Comparison of ENCODE assay signal across 13 cellular contexts in the genomic region with DNA sequence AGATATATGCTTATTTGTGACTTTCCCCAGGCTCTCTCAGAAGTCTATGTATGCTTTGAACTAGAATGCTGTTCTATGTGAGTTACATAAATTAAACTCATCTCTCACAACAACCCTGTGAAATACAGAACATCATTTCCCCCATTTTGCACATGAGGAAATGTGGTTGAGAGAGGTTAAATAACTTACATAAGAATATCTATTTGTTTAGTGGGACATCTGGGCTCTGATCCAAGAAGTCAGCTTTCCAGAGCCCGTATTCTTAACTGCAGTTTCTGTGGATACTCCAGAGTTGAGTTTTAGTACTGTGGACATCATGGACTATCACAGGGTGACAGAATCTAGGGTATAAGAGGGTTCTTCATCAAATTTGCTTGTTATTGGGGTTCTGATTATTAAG.
DNase-seq lines count a peak whose midpoint lies in the region; ATAC-seq and TF ChIP-seq lines count a peak whose summit lies in the region.
"Had no signal": no experiment of that assay in that cellular context is flagged by ENCODE, and none has a peak within 500 bp of the region (broad histone marks: within the 10 kb centered on the region; RNA-seq: fewer than 3 reads in every experiment).

No MANE protein-coding gene starts in this region.

- H3K27me3 ChIP-seq in gastroesophageal sphincter (no peaks in the 10 kb centered on the region), smooth muscle cell (ENCODE audit: low read depth) (no peaks in the 10 kb centered on the region)

- H3K9me3 ChIP-seq in gastroesophageal sphincter (no peaks in the 10 kb centered on the region), smooth muscle cell (replicated peaks; ENCODE audit: low read depth) (no peaks in the 10 kb centered on the region)

- no peak for TF ChIP-seq EP300 in gastroesophageal sphincter (IDR thresholded peaks at IDR 0.05)

- H3K4me3 ChIP-seq in astrocyte of the cerebellum (ENCODE audit: low read depth, low read length), result no peak overlapping the region
- no peak overlapping the region for H3K4me3 ChIP-seq in gastroesophageal sphincter
- H3K4me3 ChIP-seq in smooth muscle cell, result no peak overlapping the region

- ATAC-seq in gastroesophageal sphincter (no peak), HG02759 (IDR thresholded peaks at IDR 0.05; ENCODE audit: unreplicated experiment) (no peak)
- ATAC-seq: activated T-cell treated with anti-CD3 and anti-CD28 coated beads, Interleukin-2, amount 50 U/mL, for 72 hours; stimulated activated naive CD8-positive, alpha-beta T cell treated with anti-CD3 and anti-CD28 coated beads, Interleukin-15, Interleukin-2, amounts not matched to agents 100 U/mL and 50 U/mL, for 24 hours had no signal

- 14% methylated on average over 1 of the region's 1 CpG; no CpG with 5 or more reads in 1 of the 2 donors for WGBS in gastroesophageal sphincter (ENCODE audit: low coverage in 1 of 2), 2 donors
- WGBS in smooth muscle cell (ENCODE audit: low lambda C conversion rate), result 73% methylated on average over 1 of the region's 1 CpG

- H3K79me2 ChIP-seq in smooth muscle cell (ENCODE audit: low read depth), result no peaks in the 10 kb centered on the region

- in situ Hi-C loops in astrocyte of the cerebellum (cut with HindIII; ENCODE audit: low sequenced_read_pairs), result no loop called here

- TF ChIP-seq POLR2A in gastroesophageal sphincter (IDR thresholded peaks at IDR 0.05), result no peak

- H2AFZ ChIP-seq in smooth muscle cell (ENCODE audit: low read depth), result no peak overlapping the region

- H3K4me1 ChIP-seq in gastroesophageal sphincter, result peaks cover 0 to 5% (median 0%) of the 10 kb centered on the region in 3 donors
- H3K4me1 ChIP-seq in smooth muscle cell (ENCODE audit: low read depth), result no peaks in the 10 kb centered on the region

- H4K20me1 ChIP-seq in smooth muscle cell (ENCODE audit: low read depth), result no peaks in the 10 kb centered on the region

- DNase-seq in COLO668 (lab: John Stamatoyannopoulos, UW; ENCODE audit: unreplicated experiment), result peak; percentile 42
- DNase-seq in M059J (ENCODE audit: low read depth), result peak; percentile 32
- peak; percentile 31 for DNase-seq in astrocyte of the cerebellum (ENCODE audit: low read depth)
- peak; percentile 16 for DNase-seq in hepatic stellate cell (ENCODE audit: low spot score)
- no peak for DNase-seq in ureter (ENCODE audit: low spot score)
- DNase-seq in smooth muscle cell (lab: John Stamatoyannopoulos, UW; ENCODE audit: unreplicated experiment), result no peak
- DNase-seq: activated T-cell treated with anti-CD3 and anti-CD28 coated beads, Interleukin-2, amount 50 U/mL, for 72 hours; amygdala; NCI-H187 treated with DMSO at 0.1 percent for 48 hours; occipital lobe; stimulated activated naive CD8-positive, alpha-beta T cell treated with anti-CD3 and anti-CD28 coated beads, Interleukin-15, Interleukin-2, amounts not matched to agents 100 U/mL and 50 U/mL, for 24 hours had no signal

- TF ChIP-seq CTCF in astrocyte of the cerebellum (IDR thresholded peaks at IDR 0.05; ENCODE audit: low read depth, low read length, missing control alignments), result no peak
- TF ChIP-seq CTCF in gastroesophageal sphincter (IDR thresholded peaks at IDR 0.05), result no peak
- no peak for TF ChIP-seq CTCF in smooth muscle cell (IDR thresholded peaks at IDR 0.05; ENCODE audit: borderline replicate concordance, insufficient read depth, poor library complexity, severe bottlenecking)

- no peak overlapping the region for H3K9ac ChIP-seq in smooth muscle cell (ENCODE audit: low read depth)

- no peaks in the 10 kb centered on the region for H3F3A ChIP-seq in smooth muscle cell (ENCODE audit: low read depth)

- no peak overlapping the region for H3K27ac ChIP-seq in gastroesophageal sphincter
- no peak overlapping the region for H3K27ac ChIP-seq in smooth muscle cell (ENCODE audit: low read depth)

- no peaks in the 10 kb centered on the region for H3K36me3 ChIP-seq in gastroesophageal sphincter
- no peaks in the 10 kb centered on the region for H3K36me3 ChIP-seq in smooth muscle cell (ENCODE audit: low read depth)

- H3K4me2 ChIP-seq in smooth muscle cell, result no peak overlapping the region

Comparison
In these comparisons a context has a peak if more than half of its experiments do, and no peak if none do; other contexts are left out.
1. DNase-seq: peak in COLO668 (single experiment), M059J (single experiment), astrocyte of the cerebellum (single experiment) and hepatic stellate cell (single experiment); none in ureter (single experiment) and smooth muscle cell (single experiment).